Comparison of ENCODE assay signal across 13 cellular contexts in genomic region chr9:92525306-92525705, GRCh38. TPM values are rescaled to one million over a fixed set of nuclear protein-coding genes. Genes with fewer than 3 reads are reported as not detected.
DNase-seq lines count a peak whose midpoint lies in the region; ATAC-seq lines count a peak whose summit lies in the region.
"Had no signal": no experiment of that assay in that cellular context is flagged by ENCODE, and none has a peak within 500 bp of the region (broad histone marks: within the 10 kb centered on the region; RNA-seq: fewer than 3 reads in every experiment).

No MANE protein-coding gene starts in this region.

- WGBS in GM23248 (ENCODE audit: low coverage in 1 of 2, low lambda C conversion rate in 2 of 2, missing lambda C conversion rate in 2 of 2), 2 experiments = 86 to 88% methylated on average over 5 of the region's 5 CpGs

- ATAC-seq in HG03439 (IDR thresholded peaks at IDR 0.05; ENCODE audit: unreplicated experiment) (no peak), HG03520 (IDR thresholded peaks at IDR 0.05; ENCODE audit: unreplicated experiment) (no peak)

- in situ Hi-C loops in GM23248 (cut with MboI) = no loop called here

- H3K4me1 ChIP-seq in GM23248 (ENCODE audit: insufficient read depth) = no peaks in the 10 kb centered on the region
- H3K4me1 ChIP-seq: BLaER1 treated with 17β-estradiol and CSF1 and Interleukin-3, amounts not matched to agents 10 nM and 100 nM had no signal

- no peak overlapping the region for H3K4me2 ChIP-seq in GM23248 (ENCODE audit: unreplicated experiment)
- H3K4me2 ChIP-seq: BLaER1 treated with 17β-estradiol and CSF1 and Interleukin-3, amounts not matched to agents 10 nM and 100 nM had no signal

- no peaks in the 10 kb centered on the region for H3K27me3 ChIP-seq in GM23248 (replicated peaks; ENCODE audit: insufficient read depth)
- H3K27me3 ChIP-seq: BLaER1 treated with 17β-estradiol and CSF1 and Interleukin-3, amounts not matched to agents 10 nM and 100 nM had no signal

- no peaks in the 10 kb centered on the region for H3K9me3 ChIP-seq in GM23248 (ENCODE audit: low read depth)

- no peaks in the 10 kb centered on the region for H3K9me2 ChIP-seq in GM23248 (ENCODE audit: insufficient read depth)

- no peaks in the 10 kb centered on the region for H4K20me1 ChIP-seq in GM23248 (ENCODE audit: insufficient read depth)
- H4K20me1 ChIP-seq: BLaER1 treated with 17β-estradiol and CSF1 and Interleukin-3, amounts not matched to agents 10 nM and 100 nM had no signal

- H3K36me3 ChIP-seq in GM23248 (ENCODE audit: low read depth) = no peaks in the 10 kb centered on the region

- no peaks in the 10 kb centered on the region for H3F3A ChIP-seq in GM23248 (ENCODE audit: insufficient read depth)

- no peak overlapping the region for H2AFZ ChIP-seq in GM23248

- peak; percentile 45 for DNase-seq in GM23248
- peak; percentile 38 for DNase-seq in RKO (ENCODE audit: low spot score)
- DNase-seq in fibroblast of peridontal ligament (ENCODE audit: extremely low read depth) = peak; percentile 48
- DNase-seq in medulla oblongata (ENCODE audit: extremely low spot score) = no peak
- DNase-seq in COLO829 (ENCODE audit: low spot score) = no peak
- DNase-seq: Karpas-422, NCI-H1417 treated with DMSO at 0.1 percent for 48 hours, NCI-H2029, NCI-H510A, SIG-M5 had no signal

- no peak overlapping the region for H3K9ac ChIP-seq in GM23248
- H3K9ac ChIP-seq: BLaER1 treated with 17β-estradiol and CSF1 and Interleukin-3, amounts not matched to agents 10 nM and 100 nM had no signal

- H3K27ac ChIP-seq in GM23248 = no peak overlapping the region
- H3K27ac ChIP-seq: BLaER1 treated with 17β-estradiol and CSF1 and Interleukin-3, amounts not matched to agents 10 nM and 100 nM had no signal

- H3K4me3 ChIP-seq in GM23248 = no peak overlapping the region
- H3K4me3 ChIP-seq: BLaER1 treated with 17β-estradiol and CSF1 and Interleukin-3, amounts not matched to agents 10 nM and 100 nM had no signal

- no peaks in the 10 kb centered on the region for H3K79me2 ChIP-seq in GM23248 (ENCODE audit: insufficient read depth)

RNA-seq across cellular contexts. Expression of gene ECM2, which starts 10.5 kb away (rescaled TPM):
- total RNA-seq in GM23248 (2014; rRNA removed; shearing (Covaris generic)) = 4.5 and 5.4 TPM in 2 replicates
- 2.4 and 2.8 TPM in 2 replicates for polyA plus RNA-seq in GM23248 (2016; fragmentation: Nextera tagmentation; extraction: Ambion mirVana)

RNA-seq across cellular contexts. Expression of gene ASPN, which starts 43.0 kb away (rescaled TPM):
- 5.7 and 6.3 TPM in 2 replicates for total RNA-seq in GM23248 (2014; rRNA removed; shearing (Covaris generic))
- 5.1 and 5.3 TPM in 2 replicates for polyA plus RNA-seq in GM23248 (2016; fragmentation: Nextera tagmentation; extraction: Ambion mirVana)

Comparison
In these comparisons a context has a peak if more than half of its experiments do, and no peak if none do; other contexts are left out.
1. DNase-seq: peak in GM23248 (single experiment), RKO (single experiment) and fibroblast of peridontal ligament (single experiment); none in medulla oblongata (single experiment) and COLO829 (single experiment).